ENCODE assay signal across 8 cellular contexts in genomic region chr6:53347250-53347920, GRCh38. TPM values are rescaled to one million over a fixed set of nuclear protein-coding genes. Genes with fewer than 3 reads are reported as not detected.
A peak's percentile ranks its signal among the peaks of the same experiment; 100 is the strongest.
DNase-seq lines count a peak whose midpoint lies in the region; ATAC-seq and TF ChIP-seq lines count a peak whose summit lies in the region.

No MANE protein-coding gene starts in this region.

- peak overlapping the region; percentile 86 for H3K4me2 ChIP-seq in SU-DHL-6 (ENCODE audit: low read depth, low read length, poor library complexity, severe bottlenecking)

- 1% methylated on average over 23 of the region's 23 CpGs for WGBS in ectodermal cell, 2 experiments

- no peak overlapping the region for H2AFZ ChIP-seq in SU-DHL-6 (ENCODE audit: low read depth, low read length, severe bottlenecking)

- TF ChIP-seq CTCF in CD14-positive monocyte (IDR thresholded peaks at IDR 0.05) (no peak), SU-DHL-6 (IDR thresholded peaks at IDR 0.05; ENCODE audit: insufficient read depth, low read length, poor library complexity, severe bottlenecking) (no peak)

- H4K20me1 ChIP-seq in SU-DHL-6 (ENCODE audit: low read depth, low read length): peaks cover 38% of the 10 kb centered on the region

- no peaks in the 10 kb centered on the region for H3K9me3 ChIP-seq in SU-DHL-6 (ENCODE audit: insufficient read depth, low read length)
- H3K9me3 ChIP-seq in ectodermal cell (ENCODE audit: control insufficient read depth, low read length): no peaks in the 10 kb centered on the region
- no peaks in the 10 kb centered on the region for H3K9me3 ChIP-seq in muscle layer of duodenum (ENCODE audit: control insufficient read depth in 1 of 2, low read length in 2 of 2)

- peak overlapping the region; percentile 74 for H3K4me3 ChIP-seq in SU-DHL-6 (ENCODE audit: insufficient read depth, low read length, poor library complexity, severe bottlenecking)
- peak overlapping the region; percentile 91 for H3K4me3 ChIP-seq in ectodermal cell (ENCODE audit: insufficient read depth, low read depth, low read length)
- H3K4me3 ChIP-seq in muscle layer of duodenum (ENCODE audit: low read depth in 1 of 2, low read length in 2 of 2): peak overlapping the region; percentile 79 to 89

- H3K4me1 ChIP-seq in ectodermal cell (ENCODE audit: control insufficient read depth, insufficient read depth, low read length): peaks cover 7% of the 10 kb centered on the region
- H3K4me1 ChIP-seq in muscle layer of duodenum (ENCODE audit: control insufficient read depth in 1 of 2, insufficient read depth in 2 of 2, low read length in 2 of 2): peaks cover 0 to 26% of the 10 kb centered on the region in 2 donors

- peaks cover 2 to 7% (median 5%) of the 10 kb centered on the region in 3 donors for H3K27me3 Mint-ChIP-seq in CD14-positive monocyte (ENCODE audit: low read depth in 3 of 3)

- DNase-seq in CD14-positive monocyte (ENCODE audit: low spot score) (no peak), AG08395 (ENCODE audit: low spot score) (no peak), NCI-H1092 (lab: John Stamatoyannopoulos, UW) (no peak)

- no peaks in the 10 kb centered on the region for H3K9me3 Mint-ChIP-seq in CD14-positive monocyte

- no peaks in the 10 kb centered on the region for H3K9me2 ChIP-seq in SU-DHL-6 (replicated peaks; ENCODE audit: insufficient read depth, low read length)

- H3K36me3 ChIP-seq in SU-DHL-6 (ENCODE audit: low read length) (peaks cover 11% of the 10 kb centered on the region; the same call in 1 of the 2 replicates), ectodermal cell (ENCODE audit: control insufficient read depth, insufficient read depth, low read length) (no peaks in the 10 kb centered on the region), muscle layer of duodenum (ENCODE audit: control insufficient read depth in 1 of 2, insufficient read depth in 2 of 2, low read length in 2 of 2) (peaks cover 0 to 5% of the 10 kb centered on the region in 2 donors)

- H3K36me3 Mint-ChIP-seq in CD14-positive monocyte: peaks cover 14 to 20% of the 10 kb centered on the region in 2 donors

- peak overlapping the region; percentile 93 to 97 for H3K4me3 Mint-ChIP-seq in CD14-positive monocyte

- peak overlapping the region; percentile 91 for H3K9ac ChIP-seq in SU-DHL-6 (ENCODE audit: low read length)

- H3K79me2 ChIP-seq in SU-DHL-6 (ENCODE audit: insufficient read depth, low read length): peaks cover 72% of the 10 kb centered on the region

- peak overlapping the region; percentile 72 for H3K27ac ChIP-seq in SU-DHL-6 (ENCODE audit: low read depth, low read length)
- H3K27ac ChIP-seq in ectodermal cell (ENCODE audit: insufficient read depth, low read depth, low read length, poor library complexity, severe bottlenecking): no peak overlapping the region
- H3K27ac ChIP-seq in muscle layer of duodenum (ENCODE audit: low read length): peak overlapping the region; percentile 16

- H3F3A ChIP-seq in SU-DHL-6 (ENCODE audit: insufficient read depth): peaks cover 16% of the 10 kb centered on the region

- intact Hi-C loops in CD14-positive monocyte (cut with micrococcal nuclease): loop anchor here in 1 of 2 donors (5.0 to 10.0 kb wide), 5 partner anchors 90 to 307 kb away; no protein-coding TSS in a partner anchor

- ATAC-seq in GM19023 (IDR thresholded peaks at IDR 0.05; ENCODE audit: unreplicated experiment) (peak; percentile 15), HG03469 (IDR thresholded peaks at IDR 0.05; ENCODE audit: unreplicated experiment) (peak; percentile 27)

- peak overlapping the region; percentile 84 to 97 (median 91) for H3K27ac Mint-ChIP-seq in CD14-positive monocyte

- H3K27me3 ChIP-seq in SU-DHL-6 (ENCODE audit: low read length): no peaks in the 10 kb centered on the region
- H3K27me3 ChIP-seq in ectodermal cell (ENCODE audit: control insufficient read depth, insufficient read depth, low read length, poor library complexity, severe bottlenecking): peaks cover 18% of the 10 kb centered on the region
- no peaks in the 10 kb centered on the region for H3K27me3 ChIP-seq in muscle layer of duodenum (ENCODE audit: low read depth, low read length)

- H3K4me1 Mint-ChIP-seq in CD14-positive monocyte: peaks cover 45% of the 10 kb centered on the region

RNA-seq across cellular contexts. Expression of gene ELOVL5, which starts 1.4 kb away (rescaled TPM):
- 10 to 100 TPM; 69.5 to 97.1 TPM for polyA plus RNA-seq in CD14-positive monocyte
- 146 TPM for polyA plus RNA-seq in ectodermal cell (2013, experiment 1 of 4)
- 146 TPM for polyA plus RNA-seq in ectodermal cell (2013, experiment 2 of 4)
- polyA plus RNA-seq in ectodermal cell (2013, experiment 3 of 4): 105 TPM
- 116 TPM for polyA plus RNA-seq in ectodermal cell (2013, experiment 4 of 4)
